ENCODE assay signal across 11 cellular contexts in the genomic region with DNA sequence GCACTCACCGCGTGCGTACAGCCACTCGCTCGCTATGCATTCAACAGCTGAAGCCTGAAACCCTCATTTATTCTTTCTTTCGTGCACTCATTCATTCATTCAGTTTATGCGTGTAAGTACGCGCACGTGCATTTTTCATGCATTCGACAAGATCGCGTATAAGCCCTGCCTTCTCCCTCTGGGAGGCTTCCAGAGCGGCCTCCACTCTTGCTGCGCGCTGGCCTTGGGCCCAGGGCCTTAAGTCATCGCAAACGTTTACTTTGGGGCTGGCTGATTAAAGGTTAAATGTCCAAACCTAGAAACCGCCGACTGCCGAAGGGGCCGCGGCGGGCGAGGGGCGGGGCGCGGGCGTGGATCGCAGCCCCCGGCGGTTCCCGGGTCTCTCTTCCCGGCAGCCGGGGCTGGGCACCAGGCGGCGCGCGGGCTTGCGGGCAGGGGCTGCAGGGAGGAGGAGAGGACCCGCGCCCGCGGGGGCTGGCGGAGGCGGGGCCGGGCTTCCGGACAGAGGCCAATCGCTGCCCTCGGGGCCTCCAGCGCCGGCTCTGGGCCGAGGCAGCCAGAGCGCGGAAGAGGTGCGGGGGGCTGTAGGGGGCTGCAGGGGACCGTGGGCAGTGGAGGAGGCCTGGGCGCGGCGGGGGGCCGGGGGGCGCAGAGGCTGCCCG. TPM values are rescaled to one million over a fixed set of nuclear protein-coding genes. Genes with fewer than 3 reads are reported as not detected.
DNase-seq lines count a peak whose midpoint lies in the region; ATAC-seq and TF ChIP-seq lines count a peak whose summit lies in the region.
"Had no signal": no experiment of that assay in that cellular context is flagged by ENCODE, and none has a peak within 500 bp of the region (broad histone marks: within the 10 kb centered on the region; RNA-seq: fewer than 3 reads in every experiment).

A gene (plus strand): TSS at position 527 of the 662 bp plus-strand sequence. CDS start 1,259 bp downstream, outside the sequence.

- intact Hi-C loops in OCI-LY7 (cut with micrococcal nuclease; ENCODE audit: unreplicated experiment), result no loop called here

- H4K20me1 ChIP-seq in OCI-LY7 (ENCODE audit: insufficient read depth, low read length), result no peaks in the 10 kb centered on the region

- H3K9me3 ChIP-seq in ectodermal cell (ENCODE audit: control insufficient read depth, low read length), result no peaks in the 10 kb centered on the region
- no peaks in the 10 kb centered on the region for H3K9me3 ChIP-seq in mesenchymal stem cell (ENCODE audit: control insufficient read depth, low read length)
- H3K9me3 ChIP-seq in OCI-LY7 (ENCODE audit: low read length), result no peaks in the 10 kb centered on the region
- H3K9me3 ChIP-seq: neutrophil had no signal

- H4K91ac ChIP-seq in mesenchymal stem cell (ENCODE audit: low read length), result peak within 1 kb of the TSS; percentile 39

- no peaks in the 10 kb centered on the region for H3K9me2 ChIP-seq in OCI-LY7 (ENCODE audit: insufficient read depth, low read length)

- H2BK120ac ChIP-seq in mesenchymal stem cell (ENCODE audit: low read depth, low read length), result no peak within 1 kb of the TSS

- H3K4me1 ChIP-seq in ectodermal cell (ENCODE audit: control insufficient read depth, insufficient read depth, low read length) (no peaks in the 10 kb centered on the region), mesenchymal stem cell (ENCODE audit: control insufficient read depth, insufficient read depth, low read depth, low read length) (peaks cover 9% of the 10 kb centered on the region), OCI-LY7 (ENCODE audit: insufficient read depth, low read length, poor library complexity, severe bottlenecking) (no peaks in the 10 kb centered on the region)

- POLR2A ChIA-PET in OCI-LY7 (lab: Charles Lee), result no interaction called here

- H3K4me2 ChIP-seq in mesenchymal stem cell (ENCODE audit: low read length, poor library complexity, severe bottlenecking) (peak within 1 kb of the TSS; percentile 79), OCI-LY7 (ENCODE audit: low read length) (no peak within 1 kb of the TSS)

- H3K27me3 Mint-ChIP-seq in stimulated activated naive CD8-positive, alpha-beta T cell treated with anti-CD3 and anti-CD28 coated beads, Interleukin-15, amount 100 ng/mL, for 72 hours, result peaks cover 23% of the 10 kb centered on the region
- H3K27me3 Mint-ChIP-seq: CD4-positive, CD25-positive, alpha-beta regulatory T cell had no signal

- 9% methylated on average over 63 of the region's 63 CpGs for WGBS in ectodermal cell, 2 experiments
- WGBS in mesenchymal stem cell, result 17% methylated on average over 26 of the region's 63 CpGs

- no peaks in the 10 kb centered on the region for H3K9me3 Mint-ChIP-seq in stimulated activated naive CD8-positive, alpha-beta T cell treated with anti-CD3 and anti-CD28 coated beads, Interleukin-15, amount 100 ng/mL, for 72 hours
- H3K9me3 Mint-ChIP-seq: CD4-positive, CD25-positive, alpha-beta regulatory T cell had no signal

- H3K4me3 ChIP-seq in ectodermal cell (ENCODE audit: insufficient read depth, low read depth, low read length) (peak within 1 kb of the TSS; percentile 49), mesenchymal stem cell (ENCODE audit: insufficient read depth in 1 of 2, low read depth in 1 of 2, low read length in 2 of 2) (peak within 1 kb of the TSS; percentile 62 to 71), OCI-LY7 (ENCODE audit: low read depth, low read length, poor library complexity, severe bottlenecking) (no peak within 1 kb of the TSS)

- H2BK5ac ChIP-seq in mesenchymal stem cell (ENCODE audit: low read depth, low read length, poor library complexity, severe bottlenecking), result no peak within 1 kb of the TSS

- no peak within 1 kb of the TSS for H2BK12ac ChIP-seq in mesenchymal stem cell (ENCODE audit: low read length in 2 of 2)

- H3K23ac ChIP-seq in mesenchymal stem cell (ENCODE audit: low read length in 2 of 2), result peak within 1 kb of the TSS in 1 of 2 experiments; percentile 80

- H3K14ac ChIP-seq in mesenchymal stem cell (ENCODE audit: low read length in 2 of 2), result no peak within 1 kb of the TSS

- H3K4me1 Mint-ChIP-seq in stimulated activated naive CD8-positive, alpha-beta T cell treated with anti-CD3 and anti-CD28 coated beads, Interleukin-15, amount 100 ng/mL, for 72 hours, result no peaks in the 10 kb centered on the region
- H3K4me1 Mint-ChIP-seq: CD4-positive, CD25-positive, alpha-beta regulatory T cell had no signal

- BruUV-seq in OCI-LY7 (replicated peaks; lab: Mats Ljungman, UMichigan), result no TSS peak

- no peak within 1 kb of the TSS for H4K8ac ChIP-seq in mesenchymal stem cell (ENCODE audit: low read length)

- ATAC-seq in stimulated activated naive CD8-positive, alpha-beta T cell treated with anti-CD3 and anti-CD28 coated beads, Interleukin-15, amount 100 ng/mL, for 72 hours, result peak; percentile 33
- no peak for ATAC-seq in stimulated activated naive CD8-positive, alpha-beta T cell treated with anti-CD3 and anti-CD28 coated beads, Interleukin-15, Interleukin-2, amounts not matched to agents 100 U/mL and 50 U/mL, for 24 hours
- ATAC-seq in GM18511 (IDR thresholded peaks at IDR 0.05; ENCODE audit: unreplicated experiment), result no peak
- no peak for ATAC-seq in GM19463 (IDR thresholded peaks at IDR 0.05; ENCODE audit: unreplicated experiment)

- no peak within 1 kb of the TSS for H2AK5ac ChIP-seq in mesenchymal stem cell (ENCODE audit: low read length, severe bottlenecking)

- H3K79me2 ChIP-seq in OCI-LY7 (ENCODE audit: insufficient read depth, low read depth, low read length), result no peaks in the 10 kb centered on the region

- no peak within 1 kb of the TSS for H3K4ac ChIP-seq in mesenchymal stem cell (ENCODE audit: low read depth in 1 of 2, low read length in 2 of 2)

- H3K27me3 ChIP-seq in ectodermal cell (ENCODE audit: control insufficient read depth, insufficient read depth, low read length, poor library complexity, severe bottlenecking) (no peaks in the 10 kb centered on the region), mesenchymal stem cell (ENCODE audit: control insufficient read depth in 1 of 2, insufficient read depth in 1 of 2, low read length in 2 of 2) (peaks cover 0 to 59% of the 10 kb centered on the region in 2 experiments)

- no peak within 1 kb of the TSS for H3K27ac Mint-ChIP-seq in stimulated activated naive CD8-positive, alpha-beta T cell treated with anti-CD3 and anti-CD28 coated beads, Interleukin-15, amount 100 ng/mL, for 72 hours
- H3K27ac Mint-ChIP-seq: CD4-positive, CD25-positive, alpha-beta regulatory T cell had no signal

- H3K79me1 ChIP-seq in mesenchymal stem cell (replicated peaks; ENCODE audit: low read length, poor library complexity, severe bottlenecking), result peaks cover 1% of the 10 kb centered on the region

- H3K27ac ChIP-seq in ectodermal cell (ENCODE audit: insufficient read depth, low read depth, low read length, poor library complexity, severe bottlenecking), result no peak within 1 kb of the TSS
- no peak within 1 kb of the TSS for H3K27ac ChIP-seq in mesenchymal stem cell (ENCODE audit: low read length, poor library complexity, severe bottlenecking)
- H3K27ac ChIP-seq in OCI-LY7 (ENCODE audit: low read depth, low read length, poor library complexity, severe bottlenecking), result no peak within 1 kb of the TSS
- H3K27ac ChIP-seq: neutrophil had no signal

- no peak for DNase-seq in stimulated activated naive CD8-positive, alpha-beta T cell treated with anti-CD3 and anti-CD28 coated beads, Interleukin-15, amount 100 ng/mL, for 72 hours
- no peak for DNase-seq in stimulated activated naive CD8-positive, alpha-beta T cell treated with anti-CD3 and anti-CD28 coated beads, Interleukin-15, Interleukin-2, amounts not matched to agents 100 U/mL and 50 U/mL, for 24 hours
- DNase-seq in mesenchymal stem cell, result peak; percentile 45
- DNase-seq in OCI-LY7 (ENCODE audit: low spot score), result no peak
- no peak for DNase-seq in inferior parietal cortex (ENCODE audit: extremely low spot score)
- DNase-seq: CD4-positive, CD25-positive, alpha-beta regulatory T cell; NCI-H1436 treated with DMSO at 0.1 percent for 48 hours had no signal

- H3K4me3 Mint-ChIP-seq in stimulated activated naive CD8-positive, alpha-beta T cell treated with anti-CD3 and anti-CD28 coated beads, Interleukin-15, amount 100 ng/mL, for 72 hours, result peak within 1 kb of the TSS in 1 of 2 donors; percentile 24
- H3K4me3 Mint-ChIP-seq: CD4-positive, CD25-positive, alpha-beta regulatory T cell had no signal

- no peak within 1 kb of the TSS for H2AFZ ChIP-seq in mesenchymal stem cell (ENCODE audit: low read depth, low read length)
- no peak within 1 kb of the TSS for H2AFZ ChIP-seq in OCI-LY7 (ENCODE audit: low read length)

- H3K36me3 ChIP-seq in ectodermal cell (ENCODE audit: control insufficient read depth, insufficient read depth, low read length) (no peaks in the 10 kb centered on the region), mesenchymal stem cell (ENCODE audit: control insufficient read depth in 1 of 2, insufficient read depth in 2 of 2, low read depth in 1 of 2, low read length in 2 of 2) (no peaks in the 10 kb centered on the region), OCI-LY7 (ENCODE audit: insufficient read depth, low read length) (no peaks in the 10 kb centered on the region)
- H3K36me3 ChIP-seq: neutrophil had no signal

- no peak for TF ChIP-seq CTCF in OCI-LY7 (conservative IDR thresholded peaks at IDR 0.05; ENCODE audit: low read length)

- no peak within 1 kb of the TSS for H3K9ac ChIP-seq in mesenchymal stem cell (ENCODE audit: low read length)

- CTCF ChIA-PET in OCI-LY7 (lab: Charles Lee; ENCODE audit: unreplicated experiment), result no interaction called here

- H2BK15ac ChIP-seq in mesenchymal stem cell (ENCODE audit: low read depth, poor library complexity, severe bottlenecking), result peak within 1 kb of the TSS; percentile 48

- peak within 1 kb of the TSS; percentile 33 to 80 for H3K18ac ChIP-seq in mesenchymal stem cell (ENCODE audit: low read depth in 1 of 2, low read length in 2 of 2)

RNA-seq across cellular contexts. Expression of the gene that starts here (rescaled TPM):
- 48.9 TPM for polyA plus RNA-seq in ectodermal cell (2013, experiment 1 of 4)
- 50.4 TPM for polyA plus RNA-seq in ectodermal cell (2013, experiment 2 of 4)
- polyA plus RNA-seq in ectodermal cell (2013, experiment 3 of 4), result 35.1 TPM
- 35.0 TPM for polyA plus RNA-seq in ectodermal cell (2013, experiment 4 of 4)
- 14.0 TPM for polyA plus RNA-seq in mesenchymal stem cell (2013, experiment 1 of 2)
- 14.4 TPM for polyA plus RNA-seq in mesenchymal stem cell (2013, experiment 2 of 2)
- total RNA-seq in OCI-LY7 (2014; rRNA removed; shearing (Covaris generic)), result 0.05 TPM in 1 of 2 replicates, not detected in the other
- not detected in 2 replicates for total RNA-seq in OCI-LY7 (2022)
- total RNA-seq: CD4-positive, CD25-positive, alpha-beta regulatory T cell had no signal
- polyA plus RNA-seq: CD4-positive, CD25-positive, alpha-beta regulatory T cell had no signal
